In the genomic region with DNA sequence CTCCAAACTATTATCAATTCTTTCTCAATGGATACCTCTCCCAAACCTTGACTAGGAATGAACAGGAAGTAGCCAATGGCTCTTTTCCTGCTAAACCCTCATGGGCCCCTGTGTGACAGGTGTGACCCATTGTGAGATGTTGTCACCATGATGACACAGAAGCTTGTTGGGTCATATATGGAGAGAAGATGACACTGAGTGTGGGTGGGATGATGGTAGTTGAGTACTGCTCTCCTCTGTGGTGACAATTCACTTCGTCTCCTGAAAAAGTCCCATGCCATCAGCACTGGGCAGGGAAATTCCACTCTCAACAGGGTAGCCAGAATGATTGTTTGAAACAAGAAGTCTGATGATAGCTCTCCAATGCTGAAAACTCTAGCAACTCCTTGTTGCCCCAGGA, we compare ENCODE assay signal across 28 cellular contexts.
"Had no signal": no experiment of that assay in that cellular context is flagged by ENCODE, and none has a peak within 500 bp of the region (broad histone marks: within the 10 kb centered on the region; RNA-seq: fewer than 3 reads in every experiment).

No MANE protein-coding gene starts in this region.

- H3K4me1 Mint-ChIP-seq: natural killer cell; nephron; neural progenitor cell; stimulated activated effector memory CD8-positive, alpha-beta T cell treated with anti-CD3 and anti-CD28 coated beads, Interleukin-12 subunit alpha, Interleukin-12 subunit beta, amount 100 ng/mL, for 72 hours; stimulated activated naive B cell treated with anti-CD40 and anti-IgM and Interleukin-4, amounts not matched to agents 10 μg/mL and 1 μg/mL and 100 μg/mL, for 72 hours had no signal

- H2AFZ ChIP-seq: neural progenitor cell, parathyroid adenoma had no signal

- DNase-seq: natural killer cell; occipital lobe; ovary; posterior cingulate gyrus; psoas muscle; right cardiac atrium; right lobe of liver; sigmoid colon; small intestine; stimulated activated CD4-positive, alpha-beta T cell treated with anti-CD3 and anti-CD28 coated beads, Interleukin-15, amount 100 ng/mL, for 24 hours; stimulated activated CD4-positive, alpha-beta T cell treated with anti-CD3 and anti-CD28 coated beads, Interleukin-2, amount 100 ng/mL, for 24 hours; stimulated activated CD4-positive, alpha-beta T cell treated with anti-CD3 and anti-CD28 coated beads, Interleukin-2, amount 100 ng/mL, for 48 hours; stimulated activated CD4-positive, alpha-beta T cell treated with anti-CD3 and anti-CD28 coated beads, Interleukin-4, amount 100 ng/mL, for 24 hours; stimulated activated naive B cell treated with anti-CD40 and anti-IgM and Interleukin-4, amounts not matched to agents 10 μg/mL and 1 μg/mL and 100 μg/mL, for 72 hours; stimulated activated naive CD4-positive, alpha-beta T cell treated with Interleukin-2 at 50 U/mL for 16 hours; stomach; thyroid gland; trophoblast cell; upper lobe of left lung had no signal

- H3K27me3 ChIP-seq: ovary, right lobe of liver, thyroid gland, tibial nerve, upper lobe of left lung, vagina had no signal

- H3K27ac Mint-ChIP-seq: natural killer cell; nephron; neural progenitor cell; progenitor cell of endocrine pancreas; stimulated activated effector memory CD8-positive, alpha-beta T cell treated with anti-CD3 and anti-CD28 coated beads, Interleukin-12 subunit alpha, Interleukin-12 subunit beta, amount 100 ng/mL, for 72 hours; stimulated activated naive B cell treated with anti-CD40 and anti-IgM and Interleukin-4, amounts not matched to agents 10 μg/mL and 1 μg/mL and 100 μg/mL, for 72 hours; stimulated activated naive CD8-positive, alpha-beta T cell treated with anti-CD3 and anti-CD28 coated beads, Interleukin-15, Interleukin-2, amounts not matched to agents 100 ng/mL and 50 ng/mL, for 24 hours had no signal

- H3K4me3 Mint-ChIP-seq: natural killer cell; nephron; neural progenitor cell; stimulated activated effector memory CD8-positive, alpha-beta T cell treated with anti-CD3 and anti-CD28 coated beads, Interleukin-12 subunit alpha, Interleukin-12 subunit beta, amount 100 ng/mL, for 72 hours; stimulated activated naive B cell treated with anti-CD40 and anti-IgM and Interleukin-4, amounts not matched to agents 10 μg/mL and 1 μg/mL and 100 μg/mL, for 72 hours; stimulated activated naive CD8-positive, alpha-beta T cell treated with anti-CD3 and anti-CD28 coated beads, Interleukin-15, Interleukin-2, amounts not matched to agents 100 ng/mL and 50 ng/mL, for 24 hours had no signal

- H3K9me3 Mint-ChIP-seq: nephron; stimulated activated effector memory CD8-positive, alpha-beta T cell treated with anti-CD3 and anti-CD28 coated beads, Interleukin-12 subunit alpha, Interleukin-12 subunit beta, amount 100 ng/mL, for 72 hours; stimulated activated naive B cell treated with anti-CD40 and anti-IgM and Interleukin-4, amounts not matched to agents 10 μg/mL and 1 μg/mL and 100 μg/mL, for 72 hours had no signal

- H3K27ac ChIP-seq: neural progenitor cell, ovary, parathyroid adenoma, psoas muscle, right lobe of liver, sigmoid colon, stomach, thoracic aorta, thyroid gland, tibial nerve, upper lobe of left lung, vagina had no signal

- H3K4me1 ChIP-seq: neural progenitor cell, parathyroid adenoma, psoas muscle, right lobe of liver, sigmoid colon, stomach, thyroid gland, tibial nerve, upper lobe of left lung, vagina had no signal

- H3K9ac ChIP-seq: neural progenitor cell, parathyroid adenoma had no signal

- H3K79me2 ChIP-seq: parathyroid adenoma had no signal

- H3K27me3 Mint-ChIP-seq: progenitor cell of endocrine pancreas had no signal

- H3K4me3 ChIP-seq: neural progenitor cell, ovary, psoas muscle, right lobe of liver, sigmoid colon, stomach, thoracic aorta, thyroid gland, tibial nerve, upper lobe of left lung, vagina had no signal

- ATAC-seq: natural killer cell; psoas muscle; right cardiac atrium; right lobe of liver; stimulated activated effector memory CD8-positive, alpha-beta T cell treated with anti-CD3 and anti-CD28 coated beads, Interleukin-12 subunit alpha, Interleukin-12 subunit beta, amount 100 ng/mL, for 72 hours had no signal

- H3K4me2 ChIP-seq: neural progenitor cell had no signal

- H3K36me3 ChIP-seq: neural progenitor cell, ovary, right lobe of liver, sigmoid colon, stomach, thoracic aorta, thyroid gland, tibial nerve, upper lobe of left lung, vagina had no signal

- H3K9me3 ChIP-seq: ovary, psoas muscle, right lobe of liver, sigmoid colon, thoracic aorta, thyroid gland, upper lobe of left lung, vagina had no signal

- H3K36me3 Mint-ChIP-seq: natural killer cell; neural progenitor cell; stimulated activated effector memory CD8-positive, alpha-beta T cell treated with anti-CD3 and anti-CD28 coated beads, Interleukin-12 subunit alpha, Interleukin-12 subunit beta, amount 100 ng/mL, for 72 hours; stimulated activated naive B cell treated with anti-CD40 and anti-IgM and Interleukin-4, amounts not matched to agents 10 μg/mL and 1 μg/mL and 100 μg/mL, for 72 hours had no signal
